15 cellular contexts compared by ENCODE assay signal in genomic region chr19:51719251-51719901, GRCh38. TPM values are rescaled to one million over a fixed set of nuclear protein-coding genes. Genes with fewer than 3 reads are reported as not detected.
A peak's percentile ranks its signal among the peaks of the same experiment; 100 is the strongest.
DNase-seq lines count a peak whose midpoint lies in the region; ATAC-seq, FAIRE-seq and TF ChIP-seq lines count a peak whose summit lies in the region.
"Had no signal": no experiment of that assay in that cellular context is flagged by ENCODE, and none has a peak within 500 bp of the region (broad histone marks: within the 10 kb centered on the region; RNA-seq: fewer than 3 reads in every experiment).

No MANE protein-coding gene starts in this region.

- H3K4me1 ChIP-seq in HepG2 (ENCODE audit: insufficient read depth, low read length) (no peaks in the 10 kb centered on the region), smooth muscle cell (ENCODE audit: low read depth) (no peaks in the 10 kb centered on the region)
- H3K4me1 ChIP-seq: right lobe of liver had no signal

- H3K4me1 Mint-ChIP-seq in endothelial cell (ENCODE audit: unreplicated experiment), result peaks cover 3% of the 10 kb centered on the region
- peaks cover 3% of the 10 kb centered on the region for H3K4me1 Mint-ChIP-seq in activated naive CD4-positive, alpha-beta T cell treated with anti-CD3 and anti-CD28 coated beads, Interleukin-2, amount 10 ng/mL, durations not matched to agents 7 days and 5 days

- H3K27me3 ChIP-seq in HepG2 (ENCODE audit: control insufficient read depth in 1 of 2, insufficient read depth in 2 of 2, low read length in 2 of 2) (peaks cover 0 to 17% of the 10 kb centered on the region in 2 experiments; a peak in 3 of 5 replicates), smooth muscle cell (ENCODE audit: low read depth) (peaks cover 70% of the 10 kb centered on the region)
- H3K27me3 ChIP-seq: right lobe of liver had no signal

- DNase-seq in endothelial cell (ENCODE audit: low spot score) (no peak), HepG2 (ENCODE audit: low spot score) (no peak), smooth muscle cell (lab: John Stamatoyannopoulos, UW; ENCODE audit: unreplicated experiment) (no peak), NCI-H345 (lab: John Stamatoyannopoulos, UW) (no peak), GF-D8 (lab: John Stamatoyannopoulos, UW) (no peak)
- no peak for DNase-seq in activated naive CD4-positive, alpha-beta T cell treated with anti-CD3 and anti-CD28 coated beads, Interleukin-2, amount 10 ng/mL, durations not matched to agents 7 days and 5 days
- DNase-seq in effector CD4-positive, alpha-beta T cell, result no peak
- DNase-seq: activated naive CD4-positive, alpha-beta T cell treated with anti-CD3 and anti-CD28 coated beads, Interleukin-2, amount 50 U/mL, for 16 hours; dermis blood vessel endothelial cell; mucosa of descending colon; NCI-H510A; right lobe of liver; RPMI8226; tibial artery had no signal

- no peak overlapping the region for H3K9ac ChIP-seq in HepG2 (ENCODE audit: insufficient read depth, low read depth, low read length)
- no peak overlapping the region for H3K9ac ChIP-seq in smooth muscle cell (ENCODE audit: low read depth)

- POLR2A ChIA-PET in HepG2 (lab: Yijun Ruan, JAX), result no interaction called here

- WGBS in HepG2 (ENCODE audit: low lambda C conversion rate), result 91% methylated on average over 67 of the region's 79 CpGs
- 6% methylated on average over 61 of the region's 79 CpGs for WGBS in smooth muscle cell (ENCODE audit: low lambda C conversion rate)

- H4K20me1 ChIP-seq in HepG2 (ENCODE audit: insufficient read depth, low read length) (no peaks in the 10 kb centered on the region), smooth muscle cell (ENCODE audit: low read depth) (no peaks in the 10 kb centered on the region)

- H3K27me3 Mint-ChIP-seq in endothelial cell (ENCODE audit: unreplicated experiment), result peaks cover 16% of the 10 kb centered on the region
- H3K27me3 Mint-ChIP-seq in activated naive CD4-positive, alpha-beta T cell treated with anti-CD3 and anti-CD28 coated beads, Interleukin-2, amount 10 ng/mL, durations not matched to agents 7 days and 5 days, result peaks cover 52% of the 10 kb centered on the region

- H3K79me2 ChIP-seq in HepG2 (ENCODE audit: insufficient read depth, low read length) (no peaks in the 10 kb centered on the region), smooth muscle cell (ENCODE audit: low read depth) (no peaks in the 10 kb centered on the region)

- no peak overlapping the region for H2AFZ ChIP-seq in HepG2 (ENCODE audit: low read length)
- H2AFZ ChIP-seq in smooth muscle cell (ENCODE audit: low read depth), result no peak overlapping the region

- no peak overlapping the region for H3K4me2 ChIP-seq in HepG2 (ENCODE audit: low read depth, low read length)
- peak overlapping the region; percentile 48 for H3K4me2 ChIP-seq in smooth muscle cell

- no peak overlapping the region for H3K4me3 ChIP-seq in HepG2 (replicated peaks in 1 of 3; ENCODE audit: insufficient read depth in 1 of 3, low read depth in 2 of 3, low read length in 3 of 3)
- H3K4me3 ChIP-seq in smooth muscle cell, result no peak overlapping the region
- H3K4me3 ChIP-seq: mucosa of descending colon, right lobe of liver had no signal

- no peak for FAIRE-seq in HepG2 (lab: Jason Lieb, UNC)

- H3K36me3 Mint-ChIP-seq in endothelial cell (ENCODE audit: low read depth, unreplicated experiment), result peaks cover 8% of the 10 kb centered on the region
- H3K36me3 Mint-ChIP-seq in activated naive CD4-positive, alpha-beta T cell treated with anti-CD3 and anti-CD28 coated beads, Interleukin-2, amount 10 ng/mL, durations not matched to agents 7 days and 5 days, result peaks cover 2% of the 10 kb centered on the region

- H3K36me3 ChIP-seq in HepG2 (replicated peaks in 1 of 2; ENCODE audit: control insufficient read depth in 1 of 2, insufficient read depth in 2 of 2, low read length in 2 of 2) (no peaks in the 10 kb centered on the region), smooth muscle cell (ENCODE audit: low read depth) (no peaks in the 10 kb centered on the region)
- H3K36me3 ChIP-seq: right lobe of liver, tibial artery had no signal

- CTCF ChIA-PET in HepG2 (lab: Yijun Ruan, JAX; ENCODE audit: low intra/inter-chr PET ratio, low total read pairs), result no interaction called here
- CTCF ChIA-PET in activated naive CD4-positive, alpha-beta T cell treated with anti-CD3 and anti-CD28 coated beads, Interleukin-2, amount 10 ng/mL, durations not matched to agents 7 days and 5 days (lab: Charles Lee), result no interaction called here

- no peaks in the 10 kb centered on the region for H3F3A ChIP-seq in smooth muscle cell (ENCODE audit: low read depth)

- no peak for TF ChIP-seq POLR2A in HepG2 (IDR thresholded peaks at IDR 0.05; ENCODE audit: insufficient read depth in 1 of 2, low read depth in 2 of 2, low read length in 2 of 2)

- H3K27ac ChIP-seq in HepG2 (ENCODE audit: extremely low read length, insufficient read depth, low read length), result no peak overlapping the region
- H3K27ac ChIP-seq in smooth muscle cell (ENCODE audit: low read depth), result no peak overlapping the region
- H3K27ac ChIP-seq: right lobe of liver, tibial artery had no signal

- in situ Hi-C loops in HepG2 (cut with HindIII; ENCODE audit: extremely low pct_ligation_motif_present, low pct_unique_long_range_greater_than_20kb), result no loop called here

- intact Hi-C loops in HepG2 (cut with micrococcal nuclease; ENCODE audit: unreplicated experiment), result no loop called here

- ATAC-seq in SK-N-SH treated with all-trans-retinoic acid at 6 μM for 48 hours (peak; percentile 34; the same call in 2 of the 3 replicates), HepG2 (no peak)
- ATAC-seq: mucosa of descending colon had no signal

- TF ChIP-seq EP300 in HepG2 (IDR thresholded peaks at IDR 0.05; ENCODE audit: low read depth in 2 of 2, low read length in 2 of 2) (no peak), HepG2 (CRISPR knock-in tag; IDR thresholded peaks at IDR 0.05; ENCODE audit: borderline replicate concordance) (no peak)

- H3K9me3 ChIP-seq in HepG2 (ENCODE audit: low read length) (no peaks in the 10 kb centered on the region), smooth muscle cell (replicated peaks; ENCODE audit: low read depth) (no peaks in the 10 kb centered on the region)
- H3K9me3 ChIP-seq: mucosa of descending colon, right lobe of liver, tibial artery had no signal

- TF ChIP-seq CTCF in endothelial cell (IDR thresholded peaks at IDR 0.05; ENCODE audit: unreplicated experiment), result no peak
- TF ChIP-seq CTCF in HepG2 (CRISPR knock-in tag; IDR thresholded peaks at IDR 0.05), result no peak
- TF ChIP-seq CTCF in smooth muscle cell (IDR thresholded peaks at IDR 0.05; ENCODE audit: borderline replicate concordance, insufficient read depth, poor library complexity, severe bottlenecking), result no peak

- no TSS peak for BruUV-seq in HepG2 (replicated peaks; lab: Mats Ljungman, UMichigan)

- no peaks in the 10 kb centered on the region for H3K9me3 Mint-ChIP-seq in endothelial cell (ENCODE audit: unreplicated experiment)
- peaks cover 2% of the 10 kb centered on the region for H3K9me3 Mint-ChIP-seq in activated naive CD4-positive, alpha-beta T cell treated with anti-CD3 and anti-CD28 coated beads, Interleukin-2, amount 10 ng/mL, durations not matched to agents 7 days and 5 days

- no peak for TF ChIP-seq RAD21 in HepG2 (CRISPR knock-in tag; IDR thresholded peaks at IDR 0.05)

- no peak overlapping the region for H3K27ac Mint-ChIP-seq in endothelial cell (ENCODE audit: unreplicated experiment)
- H3K27ac Mint-ChIP-seq in activated naive CD4-positive, alpha-beta T cell treated with anti-CD3 and anti-CD28 coated beads, Interleukin-2, amount 10 ng/mL, durations not matched to agents 7 days and 5 days, result no peak overlapping the region

- H3K4me3 Mint-ChIP-seq in endothelial cell (ENCODE audit: unreplicated experiment), result peak overlapping the region; percentile 48
- no peak overlapping the region for H3K4me3 Mint-ChIP-seq in activated naive CD4-positive, alpha-beta T cell treated with anti-CD3 and anti-CD28 coated beads, Interleukin-2, amount 10 ng/mL, durations not matched to agents 7 days and 5 days

RNA-seq across cellular contexts. Expression of gene HAS1, which starts 4.4 kb away (rescaled TPM):
- total RNA-seq in endothelial cell (ENCODE audit: unreplicated experiment) (not detected), HepG2 (2016; rRNA removed; fragmentation: Illumina TruSeq; extraction: Trizol) (not detected in 2 replicates), smooth muscle cell (0.90 and 0.94 TPM in 2 replicates)
- not detected in 2 replicates for total RNA-seq in HepG2 (2016; cell fraction: cytosol; rRNA removed; fragmentation: Illumina TruSeq; extraction: Trizol; ENCODE audit: low read depth)
- not detected in 2 replicates for total RNA-seq in HepG2 (2016; cell fraction: insoluble cytoplasmic fraction; rRNA removed; fragmentation: Illumina TruSeq; extraction: Trizol)
- not detected in 2 replicates for total RNA-seq in HepG2 (2016; cell fraction: membrane; rRNA removed; fragmentation: Illumina TruSeq; extraction: Trizol)
- total RNA-seq in HepG2 (2016; cell fraction: nucleus; rRNA removed; fragmentation: Illumina TruSeq; extraction: Trizol), result not detected in 2 replicates
- polyA plus RNA-seq in HepG2 (2011; rRNA removed) (0.12 TPM in 1 of 2 replicates, not detected in the other), smooth muscle cell (1.5 and 1.8 TPM in 2 replicates)
- not detected in 2 replicates for polyA plus RNA-seq in HepG2 (2011; cell fraction: cytosol; rRNA removed)
- not detected in 2 replicates for polyA plus RNA-seq in HepG2 (2011; cell fraction: nucleus; rRNA removed)
- polyA plus RNA-seq in HepG2 (2012), result not detected in 2 replicates
- not detected in 2 replicates for polyA plus RNA-seq in HepG2 (2016; cell fraction: cytosol; fragmentation: Illumina TruSeq; extraction: Trizol; ENCODE audit: low read depth)
- not detected in 2 replicates for polyA plus RNA-seq in HepG2 (2016; cell fraction: insoluble cytoplasmic fraction; fragmentation: Illumina TruSeq; extraction: Trizol; ENCODE audit: low read depth)
- not detected in 2 replicates for polyA plus RNA-seq in HepG2 (2016; cell fraction: membrane; fragmentation: Illumina TruSeq; extraction: Trizol; ENCODE audit: low read depth)
- not detected in 2 replicates for polyA plus RNA-seq in HepG2 (2016; cell fraction: nucleus; fragmentation: Illumina TruSeq; extraction: Trizol; ENCODE audit: insufficient read depth, low read depth)
- polyA minus RNA-seq in HepG2 (2011; rRNA and poly(A)+ RNA removed; ENCODE audit: low replicate concordance), result not detected in 2 replicates
- polyA minus RNA-seq in HepG2 (2011; cell fraction: cytosol; rRNA and poly(A)+ RNA removed), result not detected in 2 replicates
- not detected in 2 replicates for polyA minus RNA-seq in HepG2 (2011; cell fraction: nucleus; rRNA and poly(A)+ RNA removed)
- total RNA-seq: right lobe of liver had no signal

RNA-seq across cellular contexts. Expression of gene SPACA6, which starts 26.2 kb away (rescaled TPM):
- total RNA-seq in endothelial cell (ENCODE audit: unreplicated experiment) (12.9 TPM), HepG2 (2016; rRNA removed; fragmentation: Illumina TruSeq; extraction: Trizol) (0.53 and 2.2 TPM in 2 replicates), smooth muscle cell (3.3 and 4.1 TPM in 2 replicates)
- total RNA-seq in HepG2 (2016; cell fraction: cytosol; rRNA removed; fragmentation: Illumina TruSeq; extraction: Trizol; ENCODE audit: low read depth), result 1.1 and 1.9 TPM in 2 replicates
- 2.6 TPM in 1 of 2 replicates, not detected in the other for total RNA-seq in HepG2 (2016; cell fraction: insoluble cytoplasmic fraction; rRNA removed; fragmentation: Illumina TruSeq; extraction: Trizol)
- 0.53 and 1.2 TPM in 2 replicates for total RNA-seq in HepG2 (2016; cell fraction: membrane; rRNA removed; fragmentation: Illumina TruSeq; extraction: Trizol)
- 2.1 and 4.9 TPM in 2 replicates for total RNA-seq in HepG2 (2016; cell fraction: nucleus; rRNA removed; fragmentation: Illumina TruSeq; extraction: Trizol)
- polyA plus RNA-seq in HepG2 (2011; rRNA removed) (1.4 and 2.3 TPM in 2 replicates), smooth muscle cell (3.0 and 4.3 TPM in 2 replicates)
- 0.26 and 0.76 TPM in 2 replicates for polyA plus RNA-seq in HepG2 (2011; cell fraction: cytosol; rRNA removed)
- 12.4 and 14.0 TPM in 2 replicates for polyA plus RNA-seq in HepG2 (2011; cell fraction: nucleus; rRNA removed)
- 2.2 and 3.3 TPM in 2 replicates for polyA plus RNA-seq in HepG2 (2012)
- polyA plus RNA-seq in HepG2 (2016; cell fraction: cytosol; fragmentation: Illumina TruSeq; extraction: Trizol; ENCODE audit: low read depth), result 0.78 and 0.85 TPM in 2 replicates
- 0.48 and 0.82 TPM in 2 replicates for polyA plus RNA-seq in HepG2 (2016; cell fraction: insoluble cytoplasmic fraction; fragmentation: Illumina TruSeq; extraction: Trizol; ENCODE audit: low read depth)
- 0.42 and 1.5 TPM in 2 replicates for polyA plus RNA-seq in HepG2 (2016; cell fraction: membrane; fragmentation: Illumina TruSeq; extraction: Trizol; ENCODE audit: low read depth)
- 9.6 and 9.8 TPM in 2 replicates for polyA plus RNA-seq in HepG2 (2016; cell fraction: nucleus; fragmentation: Illumina TruSeq; extraction: Trizol; ENCODE audit: insufficient read depth, low read depth)
- polyA minus RNA-seq in HepG2 (2011; rRNA and poly(A)+ RNA removed; ENCODE audit: low replicate concordance), result 1.8 and 1.9 TPM in 2 replicates
- polyA minus RNA-seq in HepG2 (2011; cell fraction: cytosol; rRNA and poly(A)+ RNA removed), result not detected in 2 replicates
- 6.3 and 6.8 TPM in 2 replicates for polyA minus RNA-seq in HepG2 (2011; cell fraction: nucleus; rRNA and poly(A)+ RNA removed)

RNA-seq across cellular contexts. Expression of gene FPR1, which starts 32.3 kb away (rescaled TPM):
- total RNA-seq in endothelial cell (ENCODE audit: unreplicated experiment) (0.67 TPM), HepG2 (2016; rRNA removed; fragmentation: Illumina TruSeq; extraction: Trizol) (not detected in 2 replicates), smooth muscle cell (not detected in 2 replicates)
- not detected in 2 replicates for total RNA-seq in HepG2 (2016; cell fraction: cytosol; rRNA removed; fragmentation: Illumina TruSeq; extraction: Trizol; ENCODE audit: low read depth)
- not detected in 2 replicates for total RNA-seq in HepG2 (2016; cell fraction: insoluble cytoplasmic fraction; rRNA removed; fragmentation: Illumina TruSeq; extraction: Trizol)
- total RNA-seq in HepG2 (2016; cell fraction: membrane; rRNA removed; fragmentation: Illumina TruSeq; extraction: Trizol), result not detected in 2 replicates
- not detected in 2 replicates for total RNA-seq in HepG2 (2016; cell fraction: nucleus; rRNA removed; fragmentation: Illumina TruSeq; extraction: Trizol)
- polyA plus RNA-seq in HepG2 (2011; rRNA removed) (0.07 TPM in 1 of 2 replicates, not detected in the other), smooth muscle cell (not detected in 2 replicates)
- 0.03 TPM in 1 of 2 replicates, not detected in the other for polyA plus RNA-seq in HepG2 (2011; cell fraction: cytosol; rRNA removed)
- not detected in 2 replicates for polyA plus RNA-seq in HepG2 (2011; cell fraction: nucleus; rRNA removed)
- 0.27 TPM in 1 of 2 replicates, not detected in the other for polyA plus RNA-seq in HepG2 (2012)
- polyA plus RNA-seq in HepG2 (2016; cell fraction: cytosol; fragmentation: Illumina TruSeq; extraction: Trizol; ENCODE audit: low read depth), result not detected in 2 replicates
- not detected in 2 replicates for polyA plus RNA-seq in HepG2 (2016; cell fraction: insoluble cytoplasmic fraction; fragmentation: Illumina TruSeq; extraction: Trizol; ENCODE audit: low read depth)
- not detected in 2 replicates for polyA plus RNA-seq in HepG2 (2016; cell fraction: membrane; fragmentation: Illumina TruSeq; extraction: Trizol; ENCODE audit: low read depth)
- not detected in 2 replicates for polyA plus RNA-seq in HepG2 (2016; cell fraction: nucleus; fragmentation: Illumina TruSeq; extraction: Trizol; ENCODE audit: insufficient read depth, low read depth)
- polyA minus RNA-seq in HepG2 (2011; rRNA and poly(A)+ RNA removed; ENCODE audit: low replicate concordance), result not detected in 2 replicates
- not detected in 2 replicates for polyA minus RNA-seq in HepG2 (2011; cell fraction: cytosol; rRNA and poly(A)+ RNA removed)
- not detected in 2 replicates for polyA minus RNA-seq in HepG2 (2011; cell fraction: nucleus; rRNA and poly(A)+ RNA removed)
- total RNA-seq: dermis blood vessel endothelial cell had no signal

RNA-seq across cellular contexts. Expression of gene FPR2, which starts 41.6 kb away (rescaled TPM):
- 0.74 TPM for total RNA-seq in endothelial cell (ENCODE audit: unreplicated experiment)
- total RNA-seq in HepG2 (2016; rRNA removed; fragmentation: Illumina TruSeq; extraction: Trizol), result not detected in 2 replicates
- not detected in 2 replicates for total RNA-seq in HepG2 (2016; cell fraction: cytosol; rRNA removed; fragmentation: Illumina TruSeq; extraction: Trizol; ENCODE audit: low read depth)
- total RNA-seq in HepG2 (2016; cell fraction: insoluble cytoplasmic fraction; rRNA removed; fragmentation: Illumina TruSeq; extraction: Trizol), result not detected in 2 replicates
- total RNA-seq in HepG2 (2016; cell fraction: membrane; rRNA removed; fragmentation: Illumina TruSeq; extraction: Trizol), result not detected in 2 replicates
- not detected in 2 replicates for total RNA-seq in HepG2 (2016; cell fraction: nucleus; rRNA removed; fragmentation: Illumina TruSeq; extraction: Trizol)
- not detected in 2 replicates for polyA plus RNA-seq in HepG2 (2011; rRNA removed)
- not detected in 2 replicates for polyA plus RNA-seq in HepG2 (2011; cell fraction: cytosol; rRNA removed)
- polyA plus RNA-seq in HepG2 (2011; cell fraction: nucleus; rRNA removed), result not detected in 2 replicates
- not detected in 2 replicates for polyA plus RNA-seq in HepG2 (2012)
- polyA plus RNA-seq in HepG2 (2016; cell fraction: cytosol; fragmentation: Illumina TruSeq; extraction: Trizol; ENCODE audit: low read depth), result not detected in 2 replicates
- not detected in 2 replicates for polyA plus RNA-seq in HepG2 (2016; cell fraction: insoluble cytoplasmic fraction; fragmentation: Illumina TruSeq; extraction: Trizol; ENCODE audit: low read depth)
- polyA plus RNA-seq in HepG2 (2016; cell fraction: membrane; fragmentation: Illumina TruSeq; extraction: Trizol; ENCODE audit: low read depth), result not detected in 2 replicates
- not detected in 2 replicates for polyA plus RNA-seq in HepG2 (2016; cell fraction: nucleus; fragmentation: Illumina TruSeq; extraction: Trizol; ENCODE audit: insufficient read depth, low read depth)
- polyA minus RNA-seq in HepG2 (2011; rRNA and poly(A)+ RNA removed; ENCODE audit: low replicate concordance), result not detected in 2 replicates
- not detected in 2 replicates for polyA minus RNA-seq in HepG2 (2011; cell fraction: cytosol; rRNA and poly(A)+ RNA removed)
- polyA minus RNA-seq in HepG2 (2011; cell fraction: nucleus; rRNA and poly(A)+ RNA removed), result not detected in 2 replicates
- total RNA-seq in smooth muscle cell, result 0.13 TPM in 1 of 2 replicates, not detected in the other
- not detected in 2 replicates for polyA plus RNA-seq in smooth muscle cell
- total RNA-seq: dermis blood vessel endothelial cell had no signal
